34 cellular contexts compared by ENCODE assay signal in genomic region chr15:76916369-76916768, GRCh38.
"Had no signal": no experiment of that assay in that cellular context is flagged by ENCODE, and none has a peak within 500 bp of the region (broad histone marks: within the 10 kb centered on the region; RNA-seq: fewer than 3 reads in every experiment).

No MANE protein-coding gene starts in this region.

- H3K9me3 ChIP-seq: adrenal gland, body of pancreas, breast epithelium had no signal

- H3K4me1 ChIP-seq: adrenal gland, body of pancreas, breast epithelium had no signal

- DNase-seq: activated B cell treated with CpG ODN at 0.5 μM for 24 hours; activated CD4-positive, alpha-beta memory T cell treated with anti-CD3 and anti-CD28 coated beads for 36 hours; activated CD4-positive, alpha-beta T cell treated with anti-CD3 and anti-CD28 coated beads for 4 hours; activated CD4-positive, alpha-beta T cell treated with anti-CD3 and anti-CD28 coated beads, Interleukin-2, amount 50 U/mL, for 1 hour; activated CD4-positive, CD25-positive, alpha-beta regulatory T cell treated with anti-CD3 and anti-CD28 coated beads, Interleukin-2, amount 50 U/mL, for 72 hours; activated CD8-positive, alpha-beta memory T cell treated with anti-CD3 and anti-CD28 coated beads, Interleukin-2, amount 50 U/mL, for 4 hours; activated gamma-delta T cell treated with Interleukin-2 at 50 U/mL for 16 hours; activated naive CD4-positive, alpha-beta T cell treated with anti-CD3 and anti-CD28 coated beads for 36 hours; activated T-cell treated with anti-CD3 and anti-CD28 coated beads for 4 hours; activated T-cell treated with anti-CD3 and anti-CD28 coated beads, Interleukin-2, amount 50 U/mL, for 4 hours; adrenal gland; body of pancreas; Kasumi-1; KG1; MM.1S; MV-4-11; NCI-H1092; NCI-H1436 treated with DMSO at 0.1 percent for 48 hours; NCI-H1694 treated with DMSO at 0.1 percent for 48 hours; NCI-H2029; NCI-H2171 treated with DMSO at 0.1 percent for 48 hours; NCI-H2227 treated with DMSO at 0.1 percent for 48 hours; NCI-H446; NCI-H524; PC-9; SIG-M5; T-cell; T-helper 17 cell had no signal

- H3K36me3 ChIP-seq: adrenal gland, breast epithelium had no signal

- H3K4me2 ChIP-seq: PC-9 had no signal

- ATAC-seq: activated naive CD4-positive, alpha-beta T cell treated with anti-CD3 and anti-CD28 coated beads, Interleukin-2, amount 50 U/mL, for 72 hours; activated T-cell treated with anti-CD3 and anti-CD28 coated beads, Interleukin-2, amount 50 U/mL, for 4 hours; body of pancreas; Right ventricle myocardium inferior; SK-N-SH treated with all-trans-retinoic acid at 6 μM for 48 hours; T-cell; T-helper 17 cell had no signal

- H2AFZ ChIP-seq: PC-9 had no signal

- H3K27ac ChIP-seq: adrenal gland, body of pancreas, breast epithelium, PC-9, RWPE1, VCaP had no signal

- H3K4me3 ChIP-seq: adrenal gland, body of pancreas, breast epithelium, PC-9 had no signal

- H3K27me3 ChIP-seq: adrenal gland, body of pancreas, breast epithelium had no signal
